In the genomic region with DNA sequence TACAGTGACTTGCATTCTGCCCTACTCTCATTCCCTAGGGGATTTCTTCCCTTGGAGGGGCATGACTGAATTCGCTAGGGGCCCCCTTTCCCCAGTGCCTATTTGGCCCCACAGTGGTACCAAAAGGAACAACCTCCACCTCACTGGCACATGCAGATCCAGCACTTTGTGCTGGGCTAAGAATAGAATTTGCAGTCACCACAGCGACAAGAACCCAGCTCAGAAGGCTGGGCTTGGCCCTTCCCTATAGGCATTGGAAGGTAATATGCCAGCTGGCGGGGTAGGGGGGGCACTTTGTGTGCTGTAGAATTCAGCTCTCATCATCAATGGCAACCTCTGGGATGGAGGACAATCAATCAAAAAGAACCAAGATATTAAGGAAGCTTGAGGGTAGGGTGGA, we compare ENCODE assay signal across 15 cellular contexts. TPM values are rescaled to one million over a fixed set of nuclear protein-coding genes. Genes with fewer than 3 reads are reported as not detected.
A peak's percentile ranks its signal among the peaks of the same experiment; 100 is the strongest.
DNase-seq lines count a peak whose midpoint lies in the region; ATAC-seq and TF ChIP-seq lines count a peak whose summit lies in the region.
"Had no signal": no experiment of that assay in that cellular context is flagged by ENCODE, and none has a peak within 500 bp of the region (broad histone marks: within the 10 kb centered on the region; RNA-seq: fewer than 3 reads in every experiment).

No MANE protein-coding gene starts in this region.

- no peak overlapping the region for H3K4me3 Mint-ChIP-seq in CD4-positive, alpha-beta memory T cell
- no peak overlapping the region for H3K4me3 Mint-ChIP-seq in HFFc6

- peak overlapping the region in 4 of 7 donors; percentile 51 to 78 (median 62) for H3K27ac Mint-ChIP-seq in CD4-positive, alpha-beta memory T cell
- 0 out of 2 replicates have a peak overlapping the region, but pooled peaks have one; percentile 9 for H3K27ac Mint-ChIP-seq in HFFc6

- H3K36me3 Mint-ChIP-seq in CD4-positive, alpha-beta memory T cell: peaks cover 67 to 87% of the 10 kb centered on the region in 2 donors
- H3K36me3 Mint-ChIP-seq in HFFc6 (ENCODE audit: low read depth): peaks cover 37% of the 10 kb centered on the region

- TF ChIP-seq CTCF in HFFc6 (IDR thresholded peaks at IDR 0.05): no peak
- TF ChIP-seq CTCF in heart left ventricle (IDR thresholded peaks at IDR 0.05): no peak
- TF ChIP-seq CTCF in psoas muscle (IDR thresholded peaks at IDR 0.05): peak; percentile 9
- TF ChIP-seq CTCF in esophagus muscularis mucosa (IDR thresholded peaks at IDR 0.05): no peak

- CTCF ChIA-PET in CD4-positive, alpha-beta memory T cell (lab: Charles Lee; ENCODE audit: partially characterized antibody): interaction anchor here (1.0 to 1.1 kb wide), 2 partner anchors 12 to 20 kb away, joined by 3 to 5 read pairs; no protein-coding TSS in a partner anchor

- H3K4me1 Mint-ChIP-seq in CD4-positive, alpha-beta memory T cell: peaks cover 14 to 38% (median 23%) of the 10 kb centered on the region in 4 donors
- peaks cover 5% of the 10 kb centered on the region; the same call in 1 of the 2 replicates for H3K4me1 Mint-ChIP-seq in HFFc6 (ENCODE audit: low read depth)

- H3K9me3 ChIP-seq in CD4-positive, alpha-beta memory T cell (ENCODE audit: control insufficient read depth in 1 of 2, low read length in 2 of 2): no peaks in the 10 kb centered on the region
- H3K9me3 ChIP-seq in heart left ventricle: no peaks in the 10 kb centered on the region
- no peaks in the 10 kb centered on the region for H3K9me3 ChIP-seq in psoas muscle
- H3K9me3 ChIP-seq in esophagus muscularis mucosa: no peaks in the 10 kb centered on the region
- H3K9me3 ChIP-seq: BE2C had no signal

- WGBS in heart left ventricle, 4 donors: 52 to 59% (median 56%) methylated on average over 3 of the region's 3 CpGs
- WGBS in psoas muscle, 3 donors: 42 to 70% (median 55%) methylated on average over 3 of the region's 3 CpGs
- 92% methylated on average over 3 of the region's 3 CpGs for WGBS in esophagus muscularis mucosa

- H3K27me3 Mint-ChIP-seq in CD4-positive, alpha-beta memory T cell: no peaks in the 10 kb centered on the region
- peaks cover 2% of the 10 kb centered on the region; the same call in 1 of the 2 replicates for H3K27me3 Mint-ChIP-seq in HFFc6 (ENCODE audit: insufficient read depth)

- peaks cover 68% of the 10 kb centered on the region for H3K36me3 ChIP-seq in CD4-positive, alpha-beta memory T cell (ENCODE audit: insufficient read depth, low read length)
- H3K36me3 ChIP-seq in heart left ventricle: peaks cover 6 to 100% (median 93%) of the 10 kb centered on the region in 9 donors
- H3K36me3 ChIP-seq in psoas muscle (ENCODE audit: insufficient read depth in 1 of 2, low read depth in 1 of 2): peaks cover 31 to 85% of the 10 kb centered on the region in 2 donors
- peaks cover 63 to 86% (median 80%) of the 10 kb centered on the region in 4 donors for H3K36me3 ChIP-seq in esophagus muscularis mucosa

- H3K9me3 Mint-ChIP-seq in CD4-positive, alpha-beta memory T cell: no peaks in the 10 kb centered on the region
- no peaks in the 10 kb centered on the region for H3K9me3 Mint-ChIP-seq in HFFc6

- no peak for TF ChIP-seq EP300 in esophagus muscularis mucosa (IDR thresholded peaks at IDR 0.05)

- intact Hi-C loops in CD4-positive, alpha-beta memory T cell (cut with micrococcal nuclease): no loop called here
- intact Hi-C loops in heart left ventricle (cut with DNase I) (no loop called here), psoas muscle (cut with DNase I) (no loop called here), esophagus muscularis mucosa (cut with DNase I) (no loop called here)

- H3K4me1 ChIP-seq in CD4-positive, alpha-beta memory T cell (ENCODE audit: insufficient read depth, low read length): peaks cover 15% of the 10 kb centered on the region
- H3K4me1 ChIP-seq in heart left ventricle (peaks cover 0 to 62% (median 25%) of the 10 kb centered on the region in 12 donors), psoas muscle (peaks cover 11% of the 10 kb centered on the region), esophagus muscularis mucosa (peaks cover 9 to 49% (median 34%) of the 10 kb centered on the region in 4 donors)
- H3K4me1 ChIP-seq: BE2C had no signal

- POLR2A ChIA-PET in CD4-positive, alpha-beta memory T cell (lab: Charles Lee; ENCODE audit: partially characterized antibody): no interaction called here

- no peak overlapping the region for H3K27ac ChIP-seq in CD4-positive, alpha-beta memory T cell (ENCODE audit: low read depth, low read length)
- peak overlapping the region in 8 of 12 donors; percentile 23 to 80 (median 63) for H3K27ac ChIP-seq in heart left ventricle
- peak overlapping the region; percentile 51 for H3K27ac ChIP-seq in psoas muscle
- no peak overlapping the region for H3K27ac ChIP-seq in esophagus muscularis mucosa (replicated peaks in 1 of 4)

- H3K27me3 ChIP-seq in CD4-positive, alpha-beta memory T cell (ENCODE audit: insufficient read depth, low read length): no peaks in the 10 kb centered on the region
- H3K27me3 ChIP-seq in heart left ventricle (no peaks in the 10 kb centered on the region), psoas muscle (ENCODE audit: insufficient read depth in 3 of 3, low read length in 2 of 3) (no peaks in the 10 kb centered on the region), esophagus muscularis mucosa (no peaks in the 10 kb centered on the region)
- H3K27me3 ChIP-seq: BE2C had no signal

- no peak for DNase-seq in CD4-positive, alpha-beta memory T cell
- DNase-seq in HFFc6 (no peak), heart left ventricle (peak in 4 of 5 donors; percentile 37 to 54 (median 48)), psoas muscle (no peak), esophagus muscularis mucosa (ENCODE audit: extremely low spot score) (no peak), GOT3 (lab: John Stamatoyannopoulos, UW) (no peak)
- DNase-seq: BE2C, DMS153, EL, NCI-H1436, NCI-H2029 treated with DMSO at 0.1 percent for 48 hours, NCI-H524, SIG-M5 had no signal

- no peak overlapping the region for H3K4me3 ChIP-seq in CD4-positive, alpha-beta memory T cell (ENCODE audit: low read length in 2 of 2)
- H3K4me3 ChIP-seq in heart left ventricle (no peak overlapping the region), psoas muscle (no peak overlapping the region), esophagus muscularis mucosa (no peak overlapping the region)

- ATAC-seq in heart left ventricle (peak; percentile 94 to 96 (median 94)), psoas muscle (peak; percentile 83 to 98 (median 92)), GM19328 (IDR thresholded peaks at IDR 0.05; ENCODE audit: unreplicated experiment) (no peak)
- ATAC-seq: HCT116 had no signal

- TF ChIP-seq POLR2A in heart left ventricle (IDR thresholded peaks at IDR 0.05): no peak
- no peak for TF ChIP-seq POLR2A in esophagus muscularis mucosa (IDR thresholded peaks at IDR 0.05; ENCODE audit: low read depth)

RNA-seq across cellular contexts. Expression of a gene that starts 13.9 kb away (rescaled TPM):
- total RNA-seq in CD4-positive, alpha-beta memory T cell: 100 to 1,000 TPM; 206 to 212 TPM
- polyA plus RNA-seq in CD4-positive, alpha-beta memory T cell: 10 to 100 TPM in 1 of 2 donors, 1 to 10 TPM in 1; 3.8 to 36.6 TPM
- 10 to 100 TPM; 54.2 to 60.4 (median 57.3) TPM for total RNA-seq in HFFc6 (2021; fragmentation: NEBNext Ultra II Directional; extraction: Animal tissue kit (Norgen Biotek cat#: 25700))
- total RNA-seq in heart left ventricle (10 to 100 TPM; 28.0 to 71.5 (median 44.5) TPM), psoas muscle (10 to 100 TPM; 41.0 to 53.8 (median 47.7) TPM), esophagus muscularis mucosa (10 to 100 TPM; 45.4 to 65.6 (median 61.5) TPM)
- polyA plus RNA-seq in heart left ventricle (10 to 100 TPM; 25.2 to 34.1 TPM), psoas muscle (10 to 100 TPM; 10.0 to 39.4 (median 25.5) TPM)

RNA-seq across cellular contexts. Expression of a gene that starts 29.5 kb away (rescaled TPM):
- 100 to 1,000 TPM; 243 to 256 TPM for total RNA-seq in CD4-positive, alpha-beta memory T cell
- polyA plus RNA-seq in CD4-positive, alpha-beta memory T cell: 1,000 to 10,000 TPM in 1 of 2 donors, 100 to 1,000 TPM in 1; 771 to 1,156 TPM
- total RNA-seq in HFFc6 (2021; fragmentation: NEBNext Ultra II Directional; extraction: Animal tissue kit (Norgen Biotek cat#: 25700)): 100 to 1,000 TPM; 690 to 799 (median 765) TPM
- total RNA-seq in heart left ventricle (1,000 to 10,000 TPM; 1,755 to 3,502 (median 2,732) TPM), psoas muscle (1,000 to 10,000 TPM; 1,044 to 2,377 (median 1,300) TPM), esophagus muscularis mucosa (100 to 1,000 TPM; 383 to 465 (median 424) TPM)
- polyA plus RNA-seq in heart left ventricle (1,000 to 10,000 TPM; 1,436 to 2,223 TPM), psoas muscle (1,000 to 10,000 TPM; 1,196 to 2,759 (median 1,470) TPM)

Comparison
In these comparisons a context has a peak if more than half of its experiments do, and no peak if none do; other contexts are left out.
1. DNase-seq: peak in heart left ventricle (4 of 5); none in CD4-positive, alpha-beta memory T cell (0 of 5), HFFc6 (single experiment), psoas muscle (0 of 2), esophagus muscularis mucosa (single experiment) and GOT3 (single experiment).
2. H3K27ac ChIP-seq: peak in heart left ventricle (8 of 12) and psoas muscle (single experiment); none in CD4-positive, alpha-beta memory T cell (single experiment) and esophagus muscularis mucosa (0 of 4).